In genomic region chr13:85557651-85558050, GRCh38 we compare ENCODE assay signal across 37 cellular contexts.
"Had no signal": no experiment of that assay in that cellular context is flagged by ENCODE, and none has a peak within 500 bp of the region (broad histone marks: within the 10 kb centered on the region; RNA-seq: fewer than 3 reads in every experiment).

No MANE protein-coding gene starts in this region.

- H3K27ac ChIP-seq: ascending aorta, cardiac muscle cell, coronary artery, dorsolateral prefrontal cortex, heart right ventricle, left lung, ovary, sigmoid colon, vagina, WERI-Rb-1 had no signal

- H3K4me3 Mint-ChIP-seq: activated naive CD8-positive, alpha-beta T cell treated with anti-CD3 and anti-CD28 coated beads, Interleukin-2, amount 10 ng/mL, durations not matched to agents 7 days and 5 days; brain; nephron progenitor cell; stimulated activated memory B cell treated with anti-CD40 and anti-IgM and Interleukin-4, amounts not matched to agents 10 μg/mL and 1 μg/mL and 100 μg/mL, for 72 hours; stimulated activated naive CD8-positive, alpha-beta T cell treated with anti-CD3 and anti-CD28 coated beads, Interleukin-15, amount 100 ng/mL, for 72 hours; T-helper 2 cell treated with Interferon-gamma antibody and Interleukin-4, amounts not matched to agents 5 μg/mL and 100 μg/mL, for 36 hours; type B pancreatic cell had no signal

- H3K27me3 ChIP-seq: ascending aorta, cardiac muscle cell, dorsolateral prefrontal cortex, heart right ventricle, left lung, ovary, sigmoid colon, vagina had no signal

- H3K36me3 ChIP-seq: ascending aorta, cardiac muscle cell, heart right ventricle, left lung, ovary, sigmoid colon, vagina, WERI-Rb-1 had no signal

- ATAC-seq: activated CD4-positive, CD25-positive, alpha-beta regulatory T cell treated with anti-CD3 and anti-CD28 coated beads, Interleukin-2, amount 50 U/mL, for 24 hours; heart right ventricle; left lung; mucosa of descending colon; stimulated activated memory B cell treated with anti-CD40 and anti-IgM and Interleukin-4, amounts not matched to agents 10 μg/mL and 1 μg/mL and 100 μg/mL, for 72 hours; stimulated activated naive CD8-positive, alpha-beta T cell treated with anti-CD3 and anti-CD28 coated beads, Interleukin-15, amount 100 ng/mL, for 72 hours had no signal

- H3K9me3 ChIP-seq: ascending aorta, heart right ventricle, left lung, mucosa of descending colon, ovary, sigmoid colon, vagina had no signal

- H3K4me1 ChIP-seq: ascending aorta, heart right ventricle, left lung, vagina had no signal

- H3K36me3 Mint-ChIP-seq: activated naive CD8-positive, alpha-beta T cell treated with anti-CD3 and anti-CD28 coated beads, Interleukin-2, amount 10 ng/mL, durations not matched to agents 7 days and 5 days; brain; stimulated activated memory B cell treated with anti-CD40 and anti-IgM and Interleukin-4, amounts not matched to agents 10 μg/mL and 1 μg/mL and 100 μg/mL, for 72 hours; type B pancreatic cell had no signal

- H3K9me3 Mint-ChIP-seq: activated naive CD8-positive, alpha-beta T cell treated with anti-CD3 and anti-CD28 coated beads, Interleukin-2, amount 10 ng/mL, durations not matched to agents 7 days and 5 days; brain; nephron progenitor cell; stimulated activated naive CD8-positive, alpha-beta T cell treated with anti-CD3 and anti-CD28 coated beads, Interleukin-15, amount 100 ng/mL, for 72 hours; T-helper 2 cell treated with Interferon-gamma antibody and Interleukin-4, amounts not matched to agents 5 μg/mL and 100 μg/mL, for 36 hours; type B pancreatic cell had no signal

- DNase-seq: activated CD4-positive, alpha-beta T cell treated with anti-CD3 and anti-CD28 coated beads for 48 hours; activated CD4-positive, alpha-beta T cell treated with anti-CD3 and anti-CD28 coated beads, Interleukin-2, amount 50 U/mL, for 48 hours; activated CD8-positive, alpha-beta memory T cell treated with anti-CD3 and anti-CD28 coated beads for 24 hours; activated effector memory CD4-positive, alpha-beta T cell treated with Interleukin-2 at 50 U/mL for 16 hours; activated naive CD4-positive, alpha-beta T cell treated with Interleukin-2 at 50 U/mL for 16 hours; activated naive CD8-positive, alpha-beta T cell treated with anti-CD3 and anti-CD28 coated beads, Interleukin-2, amount 10 ng/mL, durations not matched to agents 7 days and 5 days; dorsolateral prefrontal cortex; effector memory CD4-positive, alpha-beta T cell; erythroblast; foreskin melanocyte; heart right ventricle; kidney glomerular epithelial cell; left lung; mesendoderm; mucosa of descending colon; nephron progenitor cell; ovary; sigmoid colon; small intestine; stimulated activated CD4-positive, alpha-beta T cell treated with anti-CD3 and anti-CD28 coated beads, Interleukin-1b, Interleukin-23, amount 100 ng/mL, for 48 hours; stimulated activated CD4-positive, alpha-beta T cell treated with anti-CD3 and anti-CD28 coated beads, Interleukin-4, amount 100 ng/mL, for 4 hours; stimulated activated CD8-positive, alpha-beta memory T cell treated with anti-CD3 and anti-CD28 coated beads, Interleukin-4, amount 100 ng/mL, for 48 hours; stimulated activated naive CD8-positive, alpha-beta T cell treated with anti-CD3 and anti-CD28 coated beads, Interleukin-15, amount 100 ng/mL, for 72 hours; substantia nigra; T-helper 1 cell; WERI-Rb-1 had no signal

- H3K27ac Mint-ChIP-seq: activated naive CD8-positive, alpha-beta T cell treated with anti-CD3 and anti-CD28 coated beads, Interleukin-2, amount 10 ng/mL, durations not matched to agents 7 days and 5 days; nephron progenitor cell; progenitor cell of endocrine pancreas; stimulated activated memory B cell treated with anti-CD40 and anti-IgM and Interleukin-4, amounts not matched to agents 10 μg/mL and 1 μg/mL and 100 μg/mL, for 72 hours; stimulated activated naive CD8-positive, alpha-beta T cell treated with anti-CD3 and anti-CD28 coated beads, Interleukin-15, amount 100 ng/mL, for 72 hours; T-helper 2 cell treated with Interferon-gamma antibody and Interleukin-4, amounts not matched to agents 5 μg/mL and 100 μg/mL, for 36 hours; type B pancreatic cell had no signal

- H3K4me3 ChIP-seq: ascending aorta, cardiac muscle cell, coronary artery, dorsolateral prefrontal cortex, heart right ventricle, left lung, lung, mucosa of descending colon, ovary, sigmoid colon, vagina had no signal

- H3K27me3 Mint-ChIP-seq: activated naive CD8-positive, alpha-beta T cell treated with anti-CD3 and anti-CD28 coated beads, Interleukin-2, amount 10 ng/mL, durations not matched to agents 7 days and 5 days; brain; progenitor cell of endocrine pancreas; stimulated activated memory B cell treated with anti-CD40 and anti-IgM and Interleukin-4, amounts not matched to agents 10 μg/mL and 1 μg/mL and 100 μg/mL, for 72 hours; stimulated activated naive CD8-positive, alpha-beta T cell treated with anti-CD3 and anti-CD28 coated beads, Interleukin-15, amount 100 ng/mL, for 72 hours had no signal

- H3K4me1 Mint-ChIP-seq: activated naive CD8-positive, alpha-beta T cell treated with anti-CD3 and anti-CD28 coated beads, Interleukin-2, amount 10 ng/mL, durations not matched to agents 7 days and 5 days; stimulated activated memory B cell treated with anti-CD40 and anti-IgM and Interleukin-4, amounts not matched to agents 10 μg/mL and 1 μg/mL and 100 μg/mL, for 72 hours; stimulated activated naive CD8-positive, alpha-beta T cell treated with anti-CD3 and anti-CD28 coated beads, Interleukin-15, amount 100 ng/mL, for 72 hours had no signal
